In genomic region chr2:193608451-193608850, GRCh38 we compare ENCODE assay signal across 28 cellular contexts.
"Had no signal": no experiment of that assay in that cellular context is flagged by ENCODE, and none has a peak within 500 bp of the region (broad histone marks: within the 10 kb centered on the region; RNA-seq: fewer than 3 reads in every experiment).

No MANE protein-coding gene starts in this region.

- H3K4me3 Mint-ChIP-seq: dendritic cell treated with granulocyte-macrophage colony-stimulating factor and Interleukin-4, amounts not matched to agents 40 ng/mL and 50 ng/mL, for 4 days; effector memory CD8-positive, alpha-beta T cell; endodermal cell had no signal

- H3K36me3 ChIP-seq: colonic mucosa, esophagus muscularis mucosa, esophagus squamous epithelium, gastrocnemius medialis, gastroesophageal sphincter, heart left ventricle, heart right ventricle had no signal

- ATAC-seq: effector memory CD8-positive, alpha-beta T cell; esophagus mucosa; foreskin keratinocyte; gastrocnemius medialis; gastroesophageal sphincter; heart left ventricle; heart right ventricle had no signal

- H3K27me3 Mint-ChIP-seq: dendritic cell treated with granulocyte-macrophage colony-stimulating factor and Interleukin-4, amounts not matched to agents 40 ng/mL and 50 ng/mL, for 4 days; effector memory CD8-positive, alpha-beta T cell had no signal

- DNase-seq: colonic mucosa; cortex of kidney; dermis blood vessel endothelial cell; dorsolateral prefrontal cortex; effector CD4-positive, alpha-beta T cell; effector CD8-positive, alpha-beta T cell; effector memory CD4-positive, alpha-beta T cell; effector memory CD8-positive, alpha-beta T cell; endodermal cell; erythroblast; esophagus squamous epithelium; foreskin fibroblast; foreskin keratinocyte; foreskin melanocyte; gastrocnemius medialis; glutamatergic neuron; head of caudate nucleus; heart left ventricle; heart right ventricle had no signal

- H3K27me3 ChIP-seq: colonic mucosa, dorsolateral prefrontal cortex, esophagus muscularis mucosa, esophagus squamous epithelium, foreskin keratinocyte, gastrocnemius medialis, gastroesophageal sphincter, heart left ventricle, heart right ventricle had no signal

- H3K9me3 Mint-ChIP-seq: dendritic cell treated with granulocyte-macrophage colony-stimulating factor and Interleukin-4, amounts not matched to agents 40 ng/mL and 50 ng/mL, for 4 days; endodermal cell had no signal

- H3K4me3 ChIP-seq: colonic mucosa, coronary artery, dorsolateral prefrontal cortex, esophagus muscularis mucosa, esophagus squamous epithelium, gastrocnemius medialis, gastroesophageal sphincter, heart left ventricle, heart right ventricle had no signal

- FAIRE-seq: colon, endometrium, endothelial cell of umbilical vein had no signal

- H3K4me1 ChIP-seq: colonic mucosa, esophagus muscularis mucosa, esophagus squamous epithelium, foreskin keratinocyte, gastrocnemius medialis, gastroesophageal sphincter, heart left ventricle, heart right ventricle had no signal

- H3K9me3 ChIP-seq: colonic mucosa, esophagus muscularis mucosa, gastrocnemius medialis, gastroesophageal sphincter had no signal

- H3K27ac Mint-ChIP-seq: dendritic cell treated with granulocyte-macrophage colony-stimulating factor and Interleukin-4, amounts not matched to agents 40 ng/mL and 50 ng/mL, for 4 days; effector memory CD8-positive, alpha-beta T cell; endodermal cell had no signal

- H3K27ac ChIP-seq: colonic mucosa, coronary artery, dorsolateral prefrontal cortex, epithelial cell of prostate, esophagus muscularis mucosa, esophagus squamous epithelium, foreskin keratinocyte, gastrocnemius medialis, gastroesophageal sphincter, heart left ventricle, heart right ventricle had no signal
